In the genomic region with DNA sequence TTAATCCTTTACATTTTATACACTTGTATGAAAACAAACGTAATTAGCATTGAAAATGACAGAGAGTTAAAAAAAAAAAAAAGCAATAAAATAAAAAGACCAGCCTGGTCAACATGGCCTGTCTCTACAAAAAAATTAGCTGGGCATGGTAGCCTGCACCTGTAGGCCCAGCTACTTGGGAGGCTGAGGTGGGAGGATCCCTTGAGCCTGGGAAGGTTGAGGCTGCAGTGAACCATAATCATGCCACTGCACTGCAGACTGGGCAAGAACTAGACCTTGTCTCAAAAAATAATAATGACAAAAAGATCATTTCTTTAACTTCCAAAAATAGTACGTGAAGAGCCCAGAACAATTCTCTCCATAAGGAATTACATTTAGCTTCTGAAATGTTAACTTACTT, we compare ENCODE assay signal across 9 cellular contexts. TPM values are rescaled to one million over a fixed set of nuclear protein-coding genes. Genes with fewer than 3 reads are reported as not detected.
A peak's percentile ranks its signal among the peaks of the same experiment; 100 is the strongest.
DNase-seq lines count a peak whose midpoint lies in the region; ATAC-seq and TF ChIP-seq lines count a peak whose summit lies in the region.
"Had no signal": no experiment of that assay in that cellular context is flagged by ENCODE, and none has a peak within 500 bp of the region (broad histone marks: within the 10 kb centered on the region; RNA-seq: fewer than 3 reads in every experiment).

No MANE protein-coding gene starts in this region.

- H3K4me1 ChIP-seq in aorta (ENCODE audit: control insufficient read depth in 1 of 2, insufficient read depth in 2 of 2, low read length in 2 of 2) = peaks cover 2 to 4% of the 10 kb centered on the region in 2 donors

- H3K4me1 Mint-ChIP-seq in CD4-positive, alpha-beta T cell (ENCODE audit: low read depth) = peaks cover 53% of the 10 kb centered on the region
- peaks cover 24 to 37% (median 34%) of the 10 kb centered on the region in 3 donors for H3K4me1 Mint-ChIP-seq in IgD-negative memory B cell
- peaks cover 22 to 62% (median 45%) of the 10 kb centered on the region in 4 donors for H3K4me1 Mint-ChIP-seq in naive thymus-derived CD8-positive, alpha-beta T cell

- H3K27me3 Mint-ChIP-seq in CD4-positive, alpha-beta T cell = peaks cover 5% of the 10 kb centered on the region
- no peaks in the 10 kb centered on the region for H3K27me3 Mint-ChIP-seq in IgD-negative memory B cell
- peaks cover 0 to 1% (median 0%) of the 10 kb centered on the region in 5 donors for H3K27me3 Mint-ChIP-seq in naive thymus-derived CD8-positive, alpha-beta T cell

- H3K4me3 ChIP-seq in brain microvascular endothelial cell (ENCODE audit: low read depth, low read length) = peak overlapping the region; percentile 86
- peak overlapping the region in 1 of 2 donors; percentile 61 for H3K4me3 ChIP-seq in aorta (ENCODE audit: low read length in 2 of 2)

- peak overlapping the region; percentile 90 for H3K27ac Mint-ChIP-seq in CD4-positive, alpha-beta T cell
- H3K27ac Mint-ChIP-seq in IgD-negative memory B cell = no peak overlapping the region
- H3K27ac Mint-ChIP-seq in naive thymus-derived CD8-positive, alpha-beta T cell = peak overlapping the region in 2 of 10 donors; percentile 11 to 54

- peaks cover 71% of the 10 kb centered on the region for H3K36me3 Mint-ChIP-seq in CD4-positive, alpha-beta T cell (ENCODE audit: low read depth)
- H3K36me3 Mint-ChIP-seq in IgD-negative memory B cell = peaks cover 6% of the 10 kb centered on the region
- H3K36me3 Mint-ChIP-seq in naive thymus-derived CD8-positive, alpha-beta T cell = peaks cover 5 to 46% (median 15%) of the 10 kb centered on the region in 3 donors

- H3K27me3 ChIP-seq in CD4-positive, alpha-beta T cell (ENCODE audit: control insufficient read depth, insufficient read depth, low read length) = no peaks in the 10 kb centered on the region
- H3K27me3 ChIP-seq in brain microvascular endothelial cell (replicated peaks) (no peaks in the 10 kb centered on the region), aorta (ENCODE audit: control insufficient read depth in 1 of 2, insufficient read depth in 2 of 2, low read length in 1 of 2) (no peaks in the 10 kb centered on the region)

- H3K4me3 Mint-ChIP-seq in CD4-positive, alpha-beta T cell = peak overlapping the region; percentile 97
- peak overlapping the region; percentile 57 to 99 (median 96) for H3K4me3 Mint-ChIP-seq in IgD-negative memory B cell
- peak overlapping the region; percentile 16 to 99 (median 92) for H3K4me3 Mint-ChIP-seq in naive thymus-derived CD8-positive, alpha-beta T cell

- TF ChIP-seq CTCF in CD4-positive, alpha-beta T cell (IDR thresholded peaks at IDR 0.05) = no peak
- TF ChIP-seq CTCF in brain microvascular endothelial cell (IDR thresholded peaks at IDR 0.05; ENCODE audit: low read depth, low read length, missing control alignments) = no peak

- H3K27ac ChIP-seq in CD4-positive, alpha-beta T cell (ENCODE audit: low read depth, low read length) = no peak overlapping the region
- H3K27ac ChIP-seq in brain microvascular endothelial cell (peak overlapping the region; percentile 91), aorta (ENCODE audit: low read depth in 1 of 2, low read length in 2 of 2) (no peak overlapping the region)

- H3K9me3 Mint-ChIP-seq in CD4-positive, alpha-beta T cell = no peaks in the 10 kb centered on the region
- H3K9me3 Mint-ChIP-seq in IgD-negative memory B cell = no peaks in the 10 kb centered on the region
- H3K9me3 Mint-ChIP-seq in naive thymus-derived CD8-positive, alpha-beta T cell = no peaks in the 10 kb centered on the region

- no peak for ATAC-seq in CD4-positive, alpha-beta T cell (ENCODE audit: poor library complexity)
- ATAC-seq in naive thymus-derived CD8-positive, alpha-beta T cell = no peak
- ATAC-seq in aorta (ENCODE audit: low FRiP score) = no peak

- 42 to 45% methylated on average over 2 of the region's 2 CpGs for WGBS in aorta, 2 donors

- in situ Hi-C loops in brain microvascular endothelial cell (cut with HindIII; ENCODE audit: low pct_ligation_motif_present, low sequenced_read_pairs) = no loop called here

- CTCF ChIA-PET in CD4-positive, alpha-beta T cell (lab: Charles Lee) = no interaction called here

- H3K9me3 ChIP-seq in CD4-positive, alpha-beta T cell (ENCODE audit: control insufficient read depth, low read length) = no peaks in the 10 kb centered on the region
- H3K9me3 ChIP-seq in aorta (ENCODE audit: control insufficient read depth, low read length) = no peaks in the 10 kb centered on the region

- H3K36me3 ChIP-seq in brain microvascular endothelial cell (replicated peaks) (peaks cover 41% of the 10 kb centered on the region), aorta (ENCODE audit: control insufficient read depth in 1 of 2, insufficient read depth in 2 of 2, low read length in 1 of 2) (peaks cover 0 to 2% of the 10 kb centered on the region in 2 donors)

- intact Hi-C loops in CD4-positive, alpha-beta T cell (cut with DNase I, micrococcal nuclease) = loop anchor here (5.0 to 10.0 kb wide), 5 partner anchors 262 to 688 kb away; no protein-coding TSS in a partner anchor
- intact Hi-C loops in posterior cingulate gyrus (cut with DNase I) (no loop called here), aorta (cut with DNase I) (loop anchor here (5.0 kb wide), 3 partner anchors 119 to 534 kb away; a partner anchor contains a TSS)

- no peak for DNase-seq in CD4-positive, alpha-beta T cell
- DNase-seq in brain microvascular endothelial cell (no peak), posterior cingulate gyrus (no peak), AG20443 (ENCODE audit: low spot score) (no peak), NCI-H774 (lab: John Stamatoyannopoulos, UW) (no peak), aorta (no peak)
- DNase-seq in naive thymus-derived CD8-positive, alpha-beta T cell = no peak
- DNase-seq: stimulated activated naive CD4-positive, alpha-beta T cell treated with Interleukin-2 at 50 U/mL for 16 hours had no signal

- POLR2A ChIA-PET in CD4-positive, alpha-beta T cell (lab: Charles Lee) = no interaction called here
- POLR2A ChIA-PET in naive thymus-derived CD8-positive, alpha-beta T cell (lab: Charles Lee) = interaction anchor here (0.7 to 3.7 kb wide), 2 partner anchors 121 to 154 kb away, joined by 5 to 47 read pairs; a partner anchor contains a TSS

RNA-seq across cellular contexts. Expression of a gene that starts 1.9 kb away (rescaled TPM):
- total RNA-seq in CD4-positive, alpha-beta T cell = 10 to 100 TPM; 78.8 to 79.5 TPM
- polyA plus RNA-seq in IgD-negative memory B cell (115 TPM), aorta (100 to 1,000 TPM in 1 of 2 donors, 10 to 100 TPM in 1; 69.3 to 105 TPM)
- 10 to 100 TPM; 68.5 to 68.7 TPM for total RNA-seq in naive thymus-derived CD8-positive, alpha-beta T cell
- polyA plus RNA-seq in naive thymus-derived CD8-positive, alpha-beta T cell = 10 to 100 TPM; 81.7 to 93.9 (median 86.3) TPM
- 100 to 1,000 TPM; 120 to 135 TPM for total RNA-seq in aorta
